8 cellular contexts compared by ENCODE assay signal in the genomic region with DNA sequence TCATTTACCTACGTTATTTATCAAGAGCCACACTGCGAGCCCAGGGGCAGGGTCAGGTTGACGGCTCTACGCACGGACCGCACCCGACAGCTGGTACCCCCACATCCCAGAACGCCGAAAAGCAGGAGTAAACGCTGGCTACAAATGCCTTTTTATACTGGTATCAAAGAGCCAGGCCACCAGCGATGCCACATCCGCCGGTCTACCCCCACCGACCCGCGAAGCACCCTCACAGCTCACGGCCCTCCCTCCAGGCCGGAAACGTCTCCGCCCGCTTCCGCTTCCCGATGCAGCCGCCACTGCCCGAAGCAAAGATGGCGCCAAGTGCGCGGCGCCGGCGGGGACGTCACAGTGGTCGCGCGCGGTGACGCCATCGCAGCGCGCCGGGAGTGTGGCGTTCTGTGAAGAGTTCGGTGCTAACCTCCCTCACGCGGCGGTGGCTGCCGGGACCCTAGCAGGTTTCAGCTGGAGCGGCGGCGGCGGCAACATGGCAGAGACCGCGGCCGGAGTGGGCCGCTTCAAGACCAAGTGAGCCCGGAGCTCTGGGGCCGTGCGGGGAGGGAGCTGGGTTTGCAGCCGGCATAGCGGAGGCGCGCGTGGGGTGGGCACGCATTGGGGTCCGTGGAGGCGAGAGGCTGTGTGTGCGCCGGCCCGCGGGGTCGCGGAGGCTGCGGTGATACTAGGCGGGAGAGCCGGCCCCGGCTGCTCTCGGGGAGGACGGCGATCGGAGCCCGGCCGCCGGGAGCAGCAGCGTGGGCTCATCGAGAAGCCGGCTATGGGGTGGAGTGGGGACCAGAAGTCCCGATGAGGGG. TPM values are rescaled to one million over a fixed set of nuclear protein-coding genes. Genes with fewer than 3 reads are reported as not detected.
A peak's percentile ranks its signal among the peaks of the same experiment; 100 is the strongest.
DNase-seq lines count a peak whose midpoint lies in the region; ATAC-seq and TF ChIP-seq lines count a peak whose summit lies in the region.

A gene (plus strand): TSS at position 376 of the 812 bp plus-strand sequence. CDS start 112 bp downstream, at position 488.

- H3K27ac ChIP-seq in Karpas-422 (ENCODE audit: low read length): peak within 1 kb of the TSS; percentile 81
- peak within 1 kb of the TSS; percentile 89 for H3K27ac ChIP-seq in fibroblast of lung (ENCODE audit: insufficient read depth, low read length)

- H3K4me3 Mint-ChIP-seq in activated T-helper 17 cell treated with anti-CD3 and anti-CD28 coated beads, Interleukin-2, amount 50 U/mL, for 72 hours: peak within 1 kb of the TSS; percentile 100
- H3K4me3 Mint-ChIP-seq in naive thymus-derived CD8-positive, alpha-beta T cell: peak within 1 kb of the TSS; percentile 89 to 100 (median 97)
- H3K4me3 Mint-ChIP-seq in stimulated activated naive B cell treated with anti-CD40 and anti-IgM and Interleukin-4, amounts not matched to agents 10 μg/mL and 1 μg/mL and 100 μg/mL, for 72 hours: peak within 1 kb of the TSS; percentile 98 to 100

- peaks cover 29% of the 10 kb centered on the region for H3K79me2 ChIP-seq in Karpas-422 (ENCODE audit: low read length)
- H3K79me2 ChIP-seq in fibroblast of lung (ENCODE audit: control insufficient read depth, insufficient read depth, low read length): peaks cover 16% of the 10 kb centered on the region

- no peaks in the 10 kb centered on the region for H3K27me3 Mint-ChIP-seq in activated T-helper 17 cell treated with anti-CD3 and anti-CD28 coated beads, Interleukin-2, amount 50 U/mL, for 72 hours
- peaks cover 0 to 5% (median 0%) of the 10 kb centered on the region in 5 donors for H3K27me3 Mint-ChIP-seq in naive thymus-derived CD8-positive, alpha-beta T cell
- H3K27me3 Mint-ChIP-seq in stimulated activated naive B cell treated with anti-CD40 and anti-IgM and Interleukin-4, amounts not matched to agents 10 μg/mL and 1 μg/mL and 100 μg/mL, for 72 hours: peaks cover 4 to 8% of the 10 kb centered on the region in 2 donors

- H3K27ac Mint-ChIP-seq in activated T-helper 17 cell treated with anti-CD3 and anti-CD28 coated beads, Interleukin-2, amount 50 U/mL, for 72 hours: peak within 1 kb of the TSS; percentile 100
- H3K27ac Mint-ChIP-seq in naive thymus-derived CD8-positive, alpha-beta T cell: peak within 1 kb of the TSS; percentile 96 to 100 (median 99)
- H3K27ac Mint-ChIP-seq in stimulated activated naive B cell treated with anti-CD40 and anti-IgM and Interleukin-4, amounts not matched to agents 10 μg/mL and 1 μg/mL and 100 μg/mL, for 72 hours: peak within 1 kb of the TSS; percentile 98

- DNase-seq in Daoy (ENCODE audit: low read depth): peak; percentile 98
- peak; percentile 98 for DNase-seq in Karpas-422
- DNase-seq in RPMI7951 (ENCODE audit: low read depth): peak; percentile 92
- peak; percentile 92 to 93 for DNase-seq in fibroblast of lung (ENCODE audit: low read depth in 2 of 2)
- DNase-seq in naive thymus-derived CD8-positive, alpha-beta T cell: peak; percentile 93 to 98 (median 96)
- DNase-seq in stimulated activated naive B cell treated with anti-CD40 and anti-IgM and Interleukin-4, amounts not matched to agents 10 μg/mL and 1 μg/mL and 100 μg/mL, for 72 hours: peak; percentile 94

- POLR2A ChIA-PET in naive thymus-derived CD8-positive, alpha-beta T cell (lab: Charles Lee): interaction anchor here (0.6 to 3.7 kb wide), 24 partner anchors 8 to 1291 kb away, joined by 3 to 43 read pairs (median 4); a partner anchor contains a TSS

- H3K9ac ChIP-seq in Karpas-422 (ENCODE audit: low read length) (peak within 1 kb of the TSS; percentile 100), fibroblast of lung (ENCODE audit: insufficient read depth, low read length) (peak within 1 kb of the TSS; percentile 87)

- H3K4me1 ChIP-seq in Karpas-422 (ENCODE audit: low read length) (peaks cover 21% of the 10 kb centered on the region), fibroblast of lung (ENCODE audit: control insufficient read depth, extremely low read depth, insufficient read depth, low read length) (no peaks in the 10 kb centered on the region)

- H3K4me2 ChIP-seq in Karpas-422 (ENCODE audit: low read depth, low read length, poor library complexity, severe bottlenecking) (peak within 1 kb of the TSS; percentile 97), fibroblast of lung (ENCODE audit: extremely low read depth, insufficient read depth, low read length) (peak within 1 kb of the TSS; percentile 93)

- H3K4me1 Mint-ChIP-seq in activated T-helper 17 cell treated with anti-CD3 and anti-CD28 coated beads, Interleukin-2, amount 50 U/mL, for 72 hours: peaks cover 17% of the 10 kb centered on the region
- H3K4me1 Mint-ChIP-seq in naive thymus-derived CD8-positive, alpha-beta T cell: peaks cover 17 to 30% (median 23%) of the 10 kb centered on the region in 4 donors
- peaks cover 24 to 45% of the 10 kb centered on the region in 2 donors for H3K4me1 Mint-ChIP-seq in stimulated activated naive B cell treated with anti-CD40 and anti-IgM and Interleukin-4, amounts not matched to agents 10 μg/mL and 1 μg/mL and 100 μg/mL, for 72 hours

- no peaks in the 10 kb centered on the region for H3K9me3 ChIP-seq in Karpas-422 (ENCODE audit: low read length)
- no peaks in the 10 kb centered on the region for H3K9me3 ChIP-seq in fibroblast of lung (ENCODE audit: control insufficient read depth, insufficient read depth, low read depth, low read length)

- H3K36me3 ChIP-seq in Karpas-422 (ENCODE audit: insufficient read depth, low read length) (no peaks in the 10 kb centered on the region), fibroblast of lung (ENCODE audit: control insufficient read depth, insufficient read depth, low read length) (peaks cover 22% of the 10 kb centered on the region)

- no peaks in the 10 kb centered on the region for H3K27me3 ChIP-seq in Karpas-422 (ENCODE audit: low read length)
- H3K27me3 ChIP-seq in fibroblast of lung (ENCODE audit: control insufficient read depth, insufficient read depth, low read length): no peaks in the 10 kb centered on the region

- ATAC-seq in GM21825 (IDR thresholded peaks at IDR 0.05; ENCODE audit: unreplicated experiment): peak; percentile 71
- peak; percentile 98 for ATAC-seq in activated T-helper 17 cell treated with anti-CD3 and anti-CD28 coated beads, Interleukin-2, amount 50 U/mL, for 72 hours (replicated peaks)
- peak; percentile 96 to 98 for ATAC-seq in naive thymus-derived CD8-positive, alpha-beta T cell
- ATAC-seq in stimulated activated naive B cell treated with anti-CD40 and anti-IgM and Interleukin-4, amounts not matched to agents 10 μg/mL and 1 μg/mL and 100 μg/mL, for 72 hours (replicated peaks): peak; percentile 97 to 98

- H2AFZ ChIP-seq in Karpas-422 (ENCODE audit: low read length) (peak within 1 kb of the TSS; percentile 79; the same call in 1 of the 2 replicates), fibroblast of lung (ENCODE audit: low read length) (peak within 1 kb of the TSS; percentile 79)

- H4K20me1 ChIP-seq in Karpas-422 (ENCODE audit: insufficient read depth, low read depth, low read length) (no peaks in the 10 kb centered on the region; the same call in 1 of the 2 replicates), fibroblast of lung (ENCODE audit: control insufficient read depth, extremely low read depth, insufficient read depth, low read length) (no peaks in the 10 kb centered on the region)

- no peaks in the 10 kb centered on the region for H3K9me3 Mint-ChIP-seq in activated T-helper 17 cell treated with anti-CD3 and anti-CD28 coated beads, Interleukin-2, amount 50 U/mL, for 72 hours
- H3K9me3 Mint-ChIP-seq in naive thymus-derived CD8-positive, alpha-beta T cell: no peaks in the 10 kb centered on the region
- H3K9me3 Mint-ChIP-seq in stimulated activated naive B cell treated with anti-CD40 and anti-IgM and Interleukin-4, amounts not matched to agents 10 μg/mL and 1 μg/mL and 100 μg/mL, for 72 hours: no peaks in the 10 kb centered on the region

- peak within 1 kb of the TSS; percentile 94 for H3K4me3 ChIP-seq in Karpas-422 (ENCODE audit: low read length)
- peak within 1 kb of the TSS; percentile 84 to 94 (median 88) for H3K4me3 ChIP-seq in fibroblast of lung (replicated peaks in 1 of 4; ENCODE audit: control extremely low read depth in 1 of 4, insufficient read depth in 1 of 4, low read depth in 3 of 4, low read length in 4 of 4)

- TF ChIP-seq CTCF in fibroblast of lung (conservative IDR thresholded peaks at IDR 0.05 in 1 of 2, IDR thresholded peaks at IDR 0.05 in 1 of 2; ENCODE audit: low read depth in 1 of 2, low read length in 2 of 2): no peak

- peaks cover 47% of the 10 kb centered on the region for H3K36me3 Mint-ChIP-seq in activated T-helper 17 cell treated with anti-CD3 and anti-CD28 coated beads, Interleukin-2, amount 50 U/mL, for 72 hours (ENCODE audit: low read depth)
- H3K36me3 Mint-ChIP-seq in naive thymus-derived CD8-positive, alpha-beta T cell: peaks cover 0 to 35% (median 16%) of the 10 kb centered on the region in 3 donors
- H3K36me3 Mint-ChIP-seq in stimulated activated naive B cell treated with anti-CD40 and anti-IgM and Interleukin-4, amounts not matched to agents 10 μg/mL and 1 μg/mL and 100 μg/mL, for 72 hours: peaks cover 36 to 55% of the 10 kb centered on the region in 2 donors

- H3K9me2 ChIP-seq in Karpas-422 (replicated peaks; ENCODE audit: insufficient read depth, low read length): no peaks in the 10 kb centered on the region

RNA-seq across cellular contexts. Expression of the gene that starts here (rescaled TPM):
- total RNA-seq in Daoy (2014; rRNA removed; shearing (Covaris generic)): 49.5 and 49.6 TPM in 2 replicates
- 25.4 and 48.6 TPM in 2 replicates for total RNA-seq in Karpas-422 (2014; rRNA removed; shearing (Covaris generic); ENCODE audit: low replicate concordance)
- 28.8 and 40.4 TPM in 2 replicates for total RNA-seq in RPMI7951 (2014; rRNA removed; shearing (Covaris generic))
- total RNA-seq in activated T-helper 17 cell treated with anti-CD3 and anti-CD28 coated beads, Interleukin-2, amount 50 U/mL, for 72 hours: 10 to 100 TPM; 23.0 to 37.3 TPM
- 20.0 and 23.9 TPM in 2 replicates for total RNA-seq in fibroblast of lung
- polyA plus RNA-seq in fibroblast of lung: 14.6 and 25.4 TPM in 2 replicates
- polyA plus RNA-seq in fibroblast of lung (2012): 25.8 and 48.7 TPM in 2 replicates
- 57.8 and 83.3 TPM in 2 replicates for polyA minus RNA-seq in fibroblast of lung (ENCODE audit: low replicate concordance)
- 10 to 100 TPM; 30.0 to 33.4 TPM for total RNA-seq in naive thymus-derived CD8-positive, alpha-beta T cell
- polyA plus RNA-seq in naive thymus-derived CD8-positive, alpha-beta T cell: 10 to 100 TPM; 44.6 to 61.8 (median 52.2) TPM

Comparison
In these comparisons a context has a peak if more than half of its experiments do, and no peak if none do; other contexts are left out.
1. Peak in every context shown above with its lines: DNase-seq, ATAC-seq, H3K4me3 ChIP-seq and H3K27ac ChIP-seq.